ENCODE assay signal across 8 cellular contexts in genomic region chr6:28225056-28225834, GRCh38. TPM values are rescaled to one million over a fixed set of nuclear protein-coding genes. Genes with fewer than 3 reads are reported as not detected.
DNase-seq lines count a peak whose midpoint lies in the region; ATAC-seq and TF ChIP-seq lines count a peak whose summit lies in the region.

TSS of gene ZSCAN9 (plus strand) at chr6:28225275. CDS start at chr6:28227085, 1,810 bp downstream.

- H3K27ac ChIP-seq in osteoblast (ENCODE audit: low read depth, low read length) = peak within 1 kb of the TSS; percentile 64

- H3K79me2 ChIP-seq in osteoblast (ENCODE audit: insufficient read depth, low read length) = peaks cover 12% of the 10 kb centered on the region

- H3K4me1 Mint-ChIP-seq in IgD-negative memory B cell = peaks cover 4 to 19% (median 14%) of the 10 kb centered on the region in 3 donors

- H3K27ac Mint-ChIP-seq in IgD-negative memory B cell = peak within 1 kb of the TSS in 2 of 3 donors; percentile 68 to 95

- H3K9ac ChIP-seq in ES-I3 (ENCODE audit: low read depth, low read length) = peak within 1 kb of the TSS; percentile 76

- no peak for TF ChIP-seq CTCF in osteoblast (IDR thresholded peaks at IDR 0.05; ENCODE audit: extremely low read depth, low read depth, low read length)

- H3K9me3 ChIP-seq in ES-I3 (ENCODE audit: control insufficient read depth, insufficient read depth, low read length) (no peaks in the 10 kb centered on the region), osteoblast (ENCODE audit: low read depth, low read length) (no peaks in the 10 kb centered on the region)

- peak within 1 kb of the TSS; percentile 95 for H2AFZ ChIP-seq in osteoblast (ENCODE audit: low read length)

- peak; percentile 82 for ATAC-seq in GM21619 (IDR thresholded peaks at IDR 0.05; ENCODE audit: unreplicated experiment)

- intact Hi-C loops in cardiac septum (cut with DNase I) = loop anchor here (2.0 to 10.0 kb wide), 2 partner anchors 84 to 130 kb away; partner anchors contain the start of gene ZKSCAN8

- H3K27me3 ChIP-seq in osteoblast (ENCODE audit: insufficient read depth, low read length) = peaks cover 18% of the 10 kb centered on the region

- H3K4me2 ChIP-seq in osteoblast (ENCODE audit: insufficient read depth, low read length) = peak within 1 kb of the TSS; percentile 95

- H3K4me3 ChIP-seq in osteoblast (ENCODE audit: insufficient read depth, low read length) = peak within 1 kb of the TSS; percentile 89

- H4K20me1 ChIP-seq in osteoblast (ENCODE audit: insufficient read depth, low read length) = no peaks in the 10 kb centered on the region

- H3K4me1 ChIP-seq in ES-I3 (ENCODE audit: insufficient read depth, low read length) (no peaks in the 10 kb centered on the region), osteoblast (ENCODE audit: insufficient read depth, low read length) (peaks cover 10% of the 10 kb centered on the region)

- no peaks in the 10 kb centered on the region for H3K36me3 Mint-ChIP-seq in IgD-negative memory B cell

- H3K27me3 Mint-ChIP-seq in IgD-negative memory B cell = peaks cover 14% of the 10 kb centered on the region

- H3K4me3 Mint-ChIP-seq in IgD-negative memory B cell = peak within 1 kb of the TSS; percentile 86 to 96 (median 92)

- DNase-seq in OCI-M1 (lab: John Stamatoyannopoulos, UW) (peak; percentile 96), amniotic epithelial cell (ENCODE audit: low read depth) (peak; percentile 88), cardiac septum (ENCODE audit: low spot score) (peak; percentile 92), osteoblast (ENCODE audit: insufficient read length, low spot score, missing footprints) (peak; percentile 90)
- DNase-seq in effector CD4-positive, alpha-beta T cell = no peak

- H3K9me3 Mint-ChIP-seq in IgD-negative memory B cell = no peaks in the 10 kb centered on the region

- peaks cover 9% of the 10 kb centered on the region; the same call in 1 of the 2 replicates for H3K36me3 ChIP-seq in ES-I3 (ENCODE audit: insufficient read depth, low read length)
- peaks cover 30% of the 10 kb centered on the region for H3K36me3 ChIP-seq in osteoblast (ENCODE audit: insufficient read depth, low read length)

RNA-seq across cellular contexts. Expression of gene ZSCAN9, which starts in this region (rescaled TPM):
- 10.9 TPM for polyA plus RNA-seq in IgD-negative memory B cell
- total RNA-seq in cardiac septum = 8.4 TPM
- total RNA-seq in osteoblast = 10.9 and 11.2 TPM in 2 replicates
